ENCODE assay signal across 31 cellular contexts in genomic region chr3:44909063-44909462, GRCh38. TPM values are rescaled to one million over a fixed set of nuclear protein-coding genes. Genes with fewer than 3 reads are reported as not detected.
"Had no signal": no experiment of that assay in that cellular context is flagged by ENCODE, and none has a peak within 500 bp of the region (broad histone marks: within the 10 kb centered on the region; RNA-seq: fewer than 3 reads in every experiment).

No MANE protein-coding gene starts in this region.

- H3K36me3 ChIP-seq: stomach, suprapubic skin, thoracic aorta, thyroid gland, tibial artery, tibial nerve, transverse colon, upper lobe of left lung, upper lobe of right lung, uterus, vagina had no signal

- H3K9me3 ChIP-seq: suprapubic skin, testis, thoracic aorta, thyroid gland, tibial artery, tibial nerve, transverse colon, upper lobe of left lung, upper lobe of right lung, uterus, vagina had no signal

- ATAC-seq: stimulated activated effector memory CD8-positive, alpha-beta T cell treated with anti-CD3 and anti-CD28 coated beads, Interleukin-12 subunit alpha, Interleukin-12 subunit beta, amount 100 ng/mL, for 72 hours; stimulated activated memory B cell treated with anti-CD40 and anti-IgM and Interleukin-4, amounts not matched to agents 10 μg/mL and 1 μg/mL and 100 μg/mL, for 72 hours; stimulated activated naive B cell treated with anti-CD40 and anti-IgM and Interleukin-4, amounts not matched to agents 10 μg/mL and 1 μg/mL and 100 μg/mL, for 72 hours; stimulated activated naive CD8-positive, alpha-beta T cell treated with anti-CD3 and anti-CD28 coated beads, Interleukin-15, amount 100 ng/mL, for 72 hours; stimulated activated naive CD8-positive, alpha-beta T cell treated with anti-CD3 and anti-CD28 coated beads, Interleukin-15, Interleukin-2, amounts not matched to agents 100 U/mL and 50 U/mL, for 24 hours; upper lobe of right lung had no signal

- FAIRE-seq: urothelium cell line had no signal

- H3K27ac ChIP-seq: stomach, suprapubic skin, testis, thoracic aorta, thyroid gland, tibial artery, tibial nerve, transverse colon, upper lobe of left lung, upper lobe of right lung, uterus, vagina had no signal

- H3K4me3 ChIP-seq: stomach, suprapubic skin, testis, thoracic aorta, thyroid gland, tibial artery, tibial nerve, transverse colon, upper lobe of left lung, upper lobe of right lung, uterus, vagina had no signal

- H3K27me3 ChIP-seq: testis, thyroid gland, tibial nerve, upper lobe of left lung, uterus, vagina had no signal

- H3K4me1 ChIP-seq: stomach, suprapubic skin, testis, thyroid gland, tibial artery, tibial nerve, transverse colon, upper lobe of right lung, uterus, vagina had no signal

- DNase-seq: stimulated activated CD4-positive, alpha-beta T cell treated with anti-CD3 and anti-CD28 coated beads, Interleukin-2, amount 100 ng/mL, for 48 hours; stimulated activated CD4-positive, alpha-beta T cell treated with anti-CD3 and anti-CD28 coated beads, Interleukin-4, amount 100 ng/mL, for 1 hour; stimulated activated CD4-positive, alpha-beta T cell treated with anti-CD3 and anti-CD28 coated beads, Interleukin-4, amount 100 ng/mL, for 24 hours; stimulated activated CD4-positive, alpha-beta T cell treated with anti-CD3 and anti-CD28 coated beads, Interleukin-4, amount 100 ng/mL, for 4 hours; stimulated activated CD8-positive, alpha-beta memory T cell treated with anti-CD3 and anti-CD28 coated beads, Interleukin-4, amount 100 ng/mL, for 48 hours; stimulated activated naive B cell treated with anti-CD40 and anti-IgM and Interleukin-4, amounts not matched to agents 10 μg/mL and 1 μg/mL and 100 μg/mL, for 72 hours; stimulated activated naive CD4-positive, alpha-beta T cell; stimulated activated naive CD4-positive, alpha-beta T cell treated with Interleukin-2 at 50 U/mL for 16 hours; stimulated activated naive CD8-positive, alpha-beta T cell treated with anti-CD3 and anti-CD28 coated beads, Interleukin-15, amount 100 ng/mL, for 72 hours; stimulated activated naive CD8-positive, alpha-beta T cell treated with anti-CD3 and anti-CD28 coated beads, Interleukin-15, Interleukin-2, amounts not matched to agents 100 U/mL and 50 U/mL, for 24 hours; stomach; substantia nigra; testis; thyroid gland; tibial artery; transverse colon; trophoblast cell; upper lobe of left lung; upper lobe of right lung; uterus had no signal

RNA-seq across cellular contexts. Expression of gene TGM4, which starts 34.7 kb away (rescaled TPM):
- total RNA-seq: stomach, subcutaneous adipose tissue, temporal lobe, thoracic aorta, tibial nerve, transverse colon, upper lobe of left lung, upper lobe of right lung, ureter, urinary bladder, uterus, vagina had no signal
- polyA plus RNA-seq: stomach, urinary bladder had no signal
